ENCODE assay signal across 8 cellular contexts in genomic region chr14:94056579-94057308, GRCh38. TPM values are rescaled to one million over a fixed set of nuclear protein-coding genes. Genes with fewer than 3 reads are reported as not detected.
DNase-seq lines count a peak whose midpoint lies in the region; ATAC-seq, FAIRE-seq and TF ChIP-seq lines count a peak whose summit lies in the region.

No MANE protein-coding gene starts in this region.

- no peak for TF ChIP-seq POLR2A in HepG2 (IDR thresholded peaks at IDR 0.05; ENCODE audit: insufficient read depth in 1 of 2, low read depth in 2 of 2, low read length in 2 of 2)

- TF ChIP-seq RAD21 in HepG2 (CRISPR knock-in tag; IDR thresholded peaks at IDR 0.05), result no peak

- H3K9ac ChIP-seq in KMS-11 (no peak overlapping the region), HepG2 (ENCODE audit: insufficient read depth, low read depth, low read length) (no peak overlapping the region)

- H3K27me3 ChIP-seq in KMS-11 (ENCODE audit: insufficient read depth, low read depth) (no peaks in the 10 kb centered on the region), HepG2 (ENCODE audit: control insufficient read depth in 1 of 2, insufficient read depth in 2 of 2, low read length in 2 of 2) (no peaks in the 10 kb centered on the region), SJCRH30 (no peaks in the 10 kb centered on the region)

- DNase-seq in HepG2 (ENCODE audit: low spot score) (no peak), SJCRH30 (no peak), amygdala (lab: John Stamatoyannopoulos, UW) (no peak), MCF 10A (ENCODE audit: unreplicated experiment) (no peak)
- no peak for DNase-seq in effector CD8-positive, alpha-beta T cell (lab: John Stamatoyannopoulos, UW)

- peaks cover 95% of the 10 kb centered on the region for H3K36me3 Mint-ChIP-seq in MCF 10A (ENCODE audit: insufficient read depth, unreplicated experiment)

- H3K79me2 ChIP-seq in KMS-11 (ENCODE audit: insufficient read depth, low read depth) (peaks cover 16% of the 10 kb centered on the region; the same call in 1 of the 2 replicates), HepG2 (ENCODE audit: insufficient read depth, low read length) (peaks cover 17% of the 10 kb centered on the region)

- peak overlapping the region; percentile 9 for H3K4me2 ChIP-seq in KMS-11
- no peak overlapping the region for H3K4me2 ChIP-seq in HepG2 (ENCODE audit: low read depth, low read length)

- in situ Hi-C loops in HepG2 (cut with HindIII; ENCODE audit: extremely low pct_ligation_motif_present, low pct_unique_long_range_greater_than_20kb), result loop anchor here (10.0 kb wide), 1 partner anchor 248 kb away; no protein-coding TSS in a partner anchor

- H3K27ac Mint-ChIP-seq in MCF 10A (ENCODE audit: low read depth, unreplicated experiment), result no peak overlapping the region

- no peak overlapping the region for H3K4me3 Mint-ChIP-seq in MCF 10A (ENCODE audit: unreplicated experiment)

- no peak for FAIRE-seq in HepG2 (lab: Jason Lieb, UNC)

- 99% methylated on average over 6 of the region's 6 CpGs for WGBS in HepG2 (ENCODE audit: low lambda C conversion rate)

- H3K36me3 ChIP-seq in KMS-11 (ENCODE audit: insufficient read depth), result peaks cover 4% of the 10 kb centered on the region; the same call in 1 of the 2 replicates
- H3K36me3 ChIP-seq in HepG2 (replicated peaks in 1 of 2; ENCODE audit: control insufficient read depth in 1 of 2, insufficient read depth in 2 of 2, low read length in 2 of 2), result peaks cover 31 to 73% of the 10 kb centered on the region in 2 experiments
- H3K36me3 ChIP-seq in SJCRH30, result peaks cover 82% of the 10 kb centered on the region

- H3K27me3 Mint-ChIP-seq in MCF 10A (ENCODE audit: insufficient read depth, unreplicated experiment), result no peaks in the 10 kb centered on the region

- H3K27ac ChIP-seq in KMS-11 (peak overlapping the region; percentile 42), HepG2 (ENCODE audit: extremely low read length, insufficient read depth, low read length) (peak overlapping the region; percentile 92), SJCRH30 (no peak overlapping the region)

- H3K4me3 ChIP-seq in KMS-11 (IDR thresholded peaks at IDR 0.05; ENCODE audit: insufficient read depth, low read depth, low read length) (no peak overlapping the region), HepG2 (replicated peaks in 1 of 3; ENCODE audit: insufficient read depth in 1 of 3, low read depth in 2 of 3, low read length in 3 of 3) (no peak overlapping the region), SJCRH30 (no peak overlapping the region)

- no peak overlapping the region for H2AFZ ChIP-seq in KMS-11 (ENCODE audit: low read depth)
- H2AFZ ChIP-seq in HepG2 (ENCODE audit: low read length), result no peak overlapping the region

- POLR2A ChIA-PET in HepG2 (lab: Yijun Ruan, JAX), result interaction anchor here (0.8 to 1.6 kb wide), 2 partner anchors 25 to 36 kb away, joined by 3 to 4 read pairs; partner anchors contain the start of genes DDX24 and IFI27L1
- POLR2A ChIA-PET in MCF 10A (lab: Yijun Ruan, JAX), result interaction anchor here (0.5 to 1.8 kb wide), 4 partner anchors 24 to 630 kb away, joined by 3 to 11 read pairs (median 4); partner anchors contain the start of genes DDX24, IFI27L1 and IFI27L2

- peak; percentile 64 for ATAC-seq in GM18519 (IDR thresholded peaks at IDR 0.05; ENCODE audit: low FRiP score, unreplicated experiment)
- ATAC-seq in GM21515 (IDR thresholded peaks at IDR 0.05; ENCODE audit: unreplicated experiment), result peak; percentile 88
- no peak for ATAC-seq in HepG2

- no peak for TF ChIP-seq EP300 in HepG2 (IDR thresholded peaks at IDR 0.05; ENCODE audit: low read depth in 2 of 2, low read length in 2 of 2)
- no peak for TF ChIP-seq EP300 in HepG2 (CRISPR knock-in tag; IDR thresholded peaks at IDR 0.05; ENCODE audit: borderline replicate concordance)

- BruUV-seq in HepG2 (replicated peaks; lab: Mats Ljungman, UMichigan) (no TSS peak), MCF 10A (replicated peaks; lab: Mats Ljungman, UMichigan) (no TSS peak)

- CTCF ChIA-PET in HepG2 (lab: Yijun Ruan, JAX; ENCODE audit: low intra/inter-chr PET ratio, low total read pairs), result no interaction called here
- CTCF ChIA-PET in MCF 10A (lab: Yijun Ruan, JAX), result interaction anchor here (0.7 to 2.6 kb wide), 5 partner anchors 9 to 429 kb away, joined by 3 to 18 read pairs (median 6); no protein-coding TSS in a partner anchor

- no peaks in the 10 kb centered on the region for H3K4me1 Mint-ChIP-seq in MCF 10A (ENCODE audit: insufficient read depth, unreplicated experiment)

- intact Hi-C loops in HepG2 (cut with micrococcal nuclease; ENCODE audit: unreplicated experiment), result no loop called here
- intact Hi-C loops in MCF 10A (cut with micrococcal nuclease), result no loop called here

- TF ChIP-seq CTCF in KMS-11 (conservative IDR thresholded peaks at IDR 0.05; ENCODE audit: low read depth, low read length), result no peak
- TF ChIP-seq CTCF in HepG2 (CRISPR knock-in tag; IDR thresholded peaks at IDR 0.05), result no peak
- TF ChIP-seq CTCF in MCF 10A (IDR thresholded peaks at IDR 0.05; ENCODE audit: unreplicated experiment), result no peak

- H3K9me3 ChIP-seq in HepG2 (ENCODE audit: low read length) (no peaks in the 10 kb centered on the region), SJCRH30 (replicated peaks) (no peaks in the 10 kb centered on the region)

- H4K20me1 ChIP-seq in KMS-11 (ENCODE audit: insufficient read depth), result 0 out of 2 replicates have a peak, but pooled peaks cover 5% of the 10 kb centered on the region
- H4K20me1 ChIP-seq in HepG2 (ENCODE audit: insufficient read depth, low read length), result no peaks in the 10 kb centered on the region

- H3K9me3 Mint-ChIP-seq in MCF 10A (ENCODE audit: unreplicated experiment), result no peaks in the 10 kb centered on the region

- H3K4me1 ChIP-seq in KMS-11 (ENCODE audit: low read depth, poor library complexity, severe bottlenecking), result peaks cover 85% of the 10 kb centered on the region
- peaks cover 43% of the 10 kb centered on the region for H3K4me1 ChIP-seq in HepG2 (ENCODE audit: insufficient read depth, low read length)
- H3K4me1 ChIP-seq in SJCRH30, result no peaks in the 10 kb centered on the region

RNA-seq across cellular contexts. Expression of gene DDX24, which starts 24.3 kb away (rescaled TPM):
- total RNA-seq in HepG2 (2016; rRNA removed; fragmentation: Illumina TruSeq; extraction: Trizol), result 149 and 215 TPM in 2 replicates
- 8.8 and 12.3 TPM in 2 replicates for total RNA-seq in HepG2 (2016; cell fraction: cytosol; rRNA removed; fragmentation: Illumina TruSeq; extraction: Trizol; ENCODE audit: low read depth)
- total RNA-seq in HepG2 (2016; cell fraction: insoluble cytoplasmic fraction; rRNA removed; fragmentation: Illumina TruSeq; extraction: Trizol), result 152 and 207 TPM in 2 replicates
- 25.6 and 27.8 TPM in 2 replicates for total RNA-seq in HepG2 (2016; cell fraction: membrane; rRNA removed; fragmentation: Illumina TruSeq; extraction: Trizol)
- total RNA-seq in HepG2 (2016; cell fraction: nucleus; rRNA removed; fragmentation: Illumina TruSeq; extraction: Trizol), result 84.5 and 106 TPM in 2 replicates
- 62.3 and 67.3 TPM in 2 replicates for polyA plus RNA-seq in HepG2 (2011; rRNA removed)
- 38.2 and 50.1 TPM in 2 replicates for polyA plus RNA-seq in HepG2 (2011; cell fraction: cytosol; rRNA removed)
- polyA plus RNA-seq in HepG2 (2011; cell fraction: nucleus; rRNA removed), result 56.2 and 66.5 TPM in 2 replicates
- 86.8 and 88.0 TPM in 2 replicates for polyA plus RNA-seq in HepG2 (2012)
- polyA plus RNA-seq in HepG2 (2016; cell fraction: cytosol; fragmentation: Illumina TruSeq; extraction: Trizol; ENCODE audit: low read depth), result 5.2 and 6.0 TPM in 2 replicates
- polyA plus RNA-seq in HepG2 (2016; cell fraction: insoluble cytoplasmic fraction; fragmentation: Illumina TruSeq; extraction: Trizol; ENCODE audit: low read depth), result 160 and 163 TPM in 2 replicates
- polyA plus RNA-seq in HepG2 (2016; cell fraction: membrane; fragmentation: Illumina TruSeq; extraction: Trizol; ENCODE audit: low read depth), result 12.6 and 13.0 TPM in 2 replicates
- 104 and 108 TPM in 2 replicates for polyA plus RNA-seq in HepG2 (2016; cell fraction: nucleus; fragmentation: Illumina TruSeq; extraction: Trizol; ENCODE audit: insufficient read depth, low read depth)
- 50.1 and 167 TPM in 2 replicates for polyA minus RNA-seq in HepG2 (2011; rRNA and poly(A)+ RNA removed; ENCODE audit: low replicate concordance)
- polyA minus RNA-seq in HepG2 (2011; cell fraction: cytosol; rRNA and poly(A)+ RNA removed), result 37.3 and 43.9 TPM in 2 replicates
- 50.2 and 79.2 TPM in 2 replicates for polyA minus RNA-seq in HepG2 (2011; cell fraction: nucleus; rRNA and poly(A)+ RNA removed)
- total RNA-seq in SJCRH30 (2014; rRNA removed; shearing (Covaris generic)), result 187 and 191 TPM in 2 replicates
- total RNA-seq in MCF 10A (2022), result 126 and 135 TPM in 2 replicates

RNA-seq across cellular contexts. Expression of gene IFI27L1, which starts 24.4 kb away (rescaled TPM):
- total RNA-seq in HepG2 (2016; rRNA removed; fragmentation: Illumina TruSeq; extraction: Trizol), result 19.0 and 19.3 TPM in 2 replicates
- total RNA-seq in HepG2 (2016; cell fraction: cytosol; rRNA removed; fragmentation: Illumina TruSeq; extraction: Trizol; ENCODE audit: low read depth), result 6.4 and 9.9 TPM in 2 replicates
- total RNA-seq in HepG2 (2016; cell fraction: insoluble cytoplasmic fraction; rRNA removed; fragmentation: Illumina TruSeq; extraction: Trizol), result 18.3 and 20.8 TPM in 2 replicates
- total RNA-seq in HepG2 (2016; cell fraction: membrane; rRNA removed; fragmentation: Illumina TruSeq; extraction: Trizol), result 10.0 and 10.1 TPM in 2 replicates
- 14.3 and 16.2 TPM in 2 replicates for total RNA-seq in HepG2 (2016; cell fraction: nucleus; rRNA removed; fragmentation: Illumina TruSeq; extraction: Trizol)
- 9.6 and 11.9 TPM in 2 replicates for polyA plus RNA-seq in HepG2 (2011; rRNA removed)
- polyA plus RNA-seq in HepG2 (2011; cell fraction: cytosol; rRNA removed), result 14.3 and 18.1 TPM in 2 replicates
- polyA plus RNA-seq in HepG2 (2011; cell fraction: nucleus; rRNA removed), result 13.5 TPM in 2 replicates
- polyA plus RNA-seq in HepG2 (2012), result 8.0 and 11.2 TPM in 2 replicates
- polyA plus RNA-seq in HepG2 (2016; cell fraction: cytosol; fragmentation: Illumina TruSeq; extraction: Trizol; ENCODE audit: low read depth), result 5.6 and 7.8 TPM in 2 replicates
- polyA plus RNA-seq in HepG2 (2016; cell fraction: insoluble cytoplasmic fraction; fragmentation: Illumina TruSeq; extraction: Trizol; ENCODE audit: low read depth), result 12.7 and 14.3 TPM in 2 replicates
- 5.7 and 8.7 TPM in 2 replicates for polyA plus RNA-seq in HepG2 (2016; cell fraction: membrane; fragmentation: Illumina TruSeq; extraction: Trizol; ENCODE audit: low read depth)
- 26.6 and 29.4 TPM in 2 replicates for polyA plus RNA-seq in HepG2 (2016; cell fraction: nucleus; fragmentation: Illumina TruSeq; extraction: Trizol; ENCODE audit: insufficient read depth, low read depth)
- polyA minus RNA-seq in HepG2 (2011; rRNA and poly(A)+ RNA removed; ENCODE audit: low replicate concordance), result 5.1 and 14.3 TPM in 2 replicates
- polyA minus RNA-seq in HepG2 (2011; cell fraction: cytosol; rRNA and poly(A)+ RNA removed), result 2.7 and 3.1 TPM in 2 replicates
- polyA minus RNA-seq in HepG2 (2011; cell fraction: nucleus; rRNA and poly(A)+ RNA removed), result 5.5 and 8.3 TPM in 2 replicates
- total RNA-seq in SJCRH30 (2014; rRNA removed; shearing (Covaris generic)), result 9.5 and 11.9 TPM in 2 replicates
- total RNA-seq in MCF 10A (2022), result 18.4 and 20.2 TPM in 2 replicates

RNA-seq across cellular contexts. Expression of gene OTUB2, which starts 30.6 kb away (rescaled TPM):
- total RNA-seq in HepG2 (2016; rRNA removed; fragmentation: Illumina TruSeq; extraction: Trizol) (2.2 and 2.4 TPM in 2 replicates), MCF 10A (2022) (1.2 and 1.8 TPM in 2 replicates)
- 0.30 and 0.44 TPM in 2 replicates for total RNA-seq in HepG2 (2016; cell fraction: cytosol; rRNA removed; fragmentation: Illumina TruSeq; extraction: Trizol; ENCODE audit: low read depth)
- 1.8 and 1.9 TPM in 2 replicates for total RNA-seq in HepG2 (2016; cell fraction: insoluble cytoplasmic fraction; rRNA removed; fragmentation: Illumina TruSeq; extraction: Trizol)
- total RNA-seq in HepG2 (2016; cell fraction: membrane; rRNA removed; fragmentation: Illumina TruSeq; extraction: Trizol), result 1.2 and 1.4 TPM in 2 replicates
- total RNA-seq in HepG2 (2016; cell fraction: nucleus; rRNA removed; fragmentation: Illumina TruSeq; extraction: Trizol), result 2.6 and 3.1 TPM in 2 replicates
- polyA plus RNA-seq in HepG2 (2011; rRNA removed), result 2.4 and 3.0 TPM in 2 replicates
- polyA plus RNA-seq in HepG2 (2011; cell fraction: cytosol; rRNA removed), result 2.3 and 2.6 TPM in 2 replicates
- 3.9 and 4.1 TPM in 2 replicates for polyA plus RNA-seq in HepG2 (2011; cell fraction: nucleus; rRNA removed)
- 1.4 and 1.9 TPM in 2 replicates for polyA plus RNA-seq in HepG2 (2012)
- polyA plus RNA-seq in HepG2 (2016; cell fraction: cytosol; fragmentation: Illumina TruSeq; extraction: Trizol; ENCODE audit: low read depth), result 0.21 and 0.70 TPM in 2 replicates
- 2.0 and 2.3 TPM in 2 replicates for polyA plus RNA-seq in HepG2 (2016; cell fraction: insoluble cytoplasmic fraction; fragmentation: Illumina TruSeq; extraction: Trizol; ENCODE audit: low read depth)
- polyA plus RNA-seq in HepG2 (2016; cell fraction: membrane; fragmentation: Illumina TruSeq; extraction: Trizol; ENCODE audit: low read depth), result 0.58 and 1.0 TPM in 2 replicates
- polyA plus RNA-seq in HepG2 (2016; cell fraction: nucleus; fragmentation: Illumina TruSeq; extraction: Trizol; ENCODE audit: insufficient read depth, low read depth), result 2.1 and 2.3 TPM in 2 replicates
- polyA minus RNA-seq in HepG2 (2011; rRNA and poly(A)+ RNA removed; ENCODE audit: low replicate concordance), result 0.49 and 8.2 TPM in 2 replicates
- polyA minus RNA-seq in HepG2 (2011; cell fraction: cytosol; rRNA and poly(A)+ RNA removed), result 3.3 and 4.7 TPM in 2 replicates
- 10.0 and 11.3 TPM in 2 replicates for polyA minus RNA-seq in HepG2 (2011; cell fraction: nucleus; rRNA and poly(A)+ RNA removed)
- 0.51 and 0.55 TPM in 2 replicates for total RNA-seq in SJCRH30 (2014; rRNA removed; shearing (Covaris generic))

RNA-seq across cellular contexts. Expression of gene IFI27, which starts 53.8 kb away (rescaled TPM):
- 1.2 and 2.0 TPM in 2 replicates for total RNA-seq in HepG2 (2016; rRNA removed; fragmentation: Illumina TruSeq; extraction: Trizol)
- total RNA-seq in HepG2 (2016; cell fraction: cytosol; rRNA removed; fragmentation: Illumina TruSeq; extraction: Trizol; ENCODE audit: low read depth), result 1.2 TPM in 1 of 2 replicates, not detected in the other
- 1.4 and 1.6 TPM in 2 replicates for total RNA-seq in HepG2 (2016; cell fraction: insoluble cytoplasmic fraction; rRNA removed; fragmentation: Illumina TruSeq; extraction: Trizol)
- 0.80 and 1.1 TPM in 2 replicates for total RNA-seq in HepG2 (2016; cell fraction: membrane; rRNA removed; fragmentation: Illumina TruSeq; extraction: Trizol)
- 1.3 and 2.1 TPM in 2 replicates for total RNA-seq in HepG2 (2016; cell fraction: nucleus; rRNA removed; fragmentation: Illumina TruSeq; extraction: Trizol)
- 1.7 and 2.3 TPM in 2 replicates for polyA plus RNA-seq in HepG2 (2011; rRNA removed)
- 2.5 and 3.5 TPM in 2 replicates for polyA plus RNA-seq in HepG2 (2011; cell fraction: cytosol; rRNA removed)
- polyA plus RNA-seq in HepG2 (2011; cell fraction: nucleus; rRNA removed), result 2.2 and 2.7 TPM in 2 replicates
- polyA plus RNA-seq in HepG2 (2012), result 1.0 and 1.3 TPM in 2 replicates
- polyA plus RNA-seq in HepG2 (2016; cell fraction: cytosol; fragmentation: Illumina TruSeq; extraction: Trizol; ENCODE audit: low read depth), result 0.75 and 0.84 TPM in 2 replicates
- polyA plus RNA-seq in HepG2 (2016; cell fraction: insoluble cytoplasmic fraction; fragmentation: Illumina TruSeq; extraction: Trizol; ENCODE audit: low read depth), result 0.77 and 0.79 TPM in 2 replicates
- 0.64 and 1.1 TPM in 2 replicates for polyA plus RNA-seq in HepG2 (2016; cell fraction: membrane; fragmentation: Illumina TruSeq; extraction: Trizol; ENCODE audit: low read depth)
- polyA plus RNA-seq in HepG2 (2016; cell fraction: nucleus; fragmentation: Illumina TruSeq; extraction: Trizol; ENCODE audit: insufficient read depth, low read depth), result 2.4 and 2.5 TPM in 2 replicates
- polyA minus RNA-seq in HepG2 (2011; rRNA and poly(A)+ RNA removed; ENCODE audit: low replicate concordance), result 2.4 and 59.0 TPM in 2 replicates
- polyA minus RNA-seq in HepG2 (2011; cell fraction: cytosol; rRNA and poly(A)+ RNA removed), result not detected in 2 replicates
- polyA minus RNA-seq in HepG2 (2011; cell fraction: nucleus; rRNA and poly(A)+ RNA removed), result 0.39 and 1.1 TPM in 2 replicates
- 0.55 and 0.81 TPM in 2 replicates for total RNA-seq in SJCRH30 (2014; rRNA removed; shearing (Covaris generic))
- total RNA-seq in MCF 10A (2022), result 0.63 and 2.0 TPM in 2 replicates

RNA-seq across cellular contexts. Expression of gene CCDC197, which starts 59.6 kb away (rescaled TPM):
- total RNA-seq in HepG2 (2016; rRNA removed; fragmentation: Illumina TruSeq; extraction: Trizol), result 0.11 TPM in 1 of 2 replicates, not detected in the other
- total RNA-seq in HepG2 (2016; cell fraction: cytosol; rRNA removed; fragmentation: Illumina TruSeq; extraction: Trizol; ENCODE audit: low read depth), result not detected in 2 replicates
- total RNA-seq in HepG2 (2016; cell fraction: insoluble cytoplasmic fraction; rRNA removed; fragmentation: Illumina TruSeq; extraction: Trizol), result not detected in 2 replicates
- not detected in 2 replicates for total RNA-seq in HepG2 (2016; cell fraction: membrane; rRNA removed; fragmentation: Illumina TruSeq; extraction: Trizol)
- not detected in 2 replicates for total RNA-seq in HepG2 (2016; cell fraction: nucleus; rRNA removed; fragmentation: Illumina TruSeq; extraction: Trizol)
- polyA plus RNA-seq in HepG2 (2011; rRNA removed), result 0.13 TPM in 1 of 2 replicates, not detected in the other
- polyA plus RNA-seq in HepG2 (2011; cell fraction: cytosol; rRNA removed), result not detected in 2 replicates
- polyA plus RNA-seq in HepG2 (2011; cell fraction: nucleus; rRNA removed), result 0.17 TPM in 1 of 2 replicates, not detected in the other
- 0.11 TPM in 1 of 2 replicates, not detected in the other for polyA plus RNA-seq in HepG2 (2012)
- polyA plus RNA-seq in HepG2 (2016; cell fraction: cytosol; fragmentation: Illumina TruSeq; extraction: Trizol; ENCODE audit: low read depth), result not detected in 2 replicates
- polyA plus RNA-seq in HepG2 (2016; cell fraction: insoluble cytoplasmic fraction; fragmentation: Illumina TruSeq; extraction: Trizol; ENCODE audit: low read depth), result not detected in 2 replicates
- 0.16 TPM in 1 of 2 replicates, not detected in the other for polyA plus RNA-seq in HepG2 (2016; cell fraction: membrane; fragmentation: Illumina TruSeq; extraction: Trizol; ENCODE audit: low read depth)
- 0.33 TPM in 1 of 2 replicates, not detected in the other for polyA plus RNA-seq in HepG2 (2016; cell fraction: nucleus; fragmentation: Illumina TruSeq; extraction: Trizol; ENCODE audit: insufficient read depth, low read depth)
- 0.20 TPM in 1 of 2 replicates, not detected in the other for polyA minus RNA-seq in HepG2 (2011; rRNA and poly(A)+ RNA removed; ENCODE audit: low replicate concordance)
- polyA minus RNA-seq in HepG2 (2011; cell fraction: cytosol; rRNA and poly(A)+ RNA removed), result not detected in 2 replicates
- not detected in 2 replicates for polyA minus RNA-seq in HepG2 (2011; cell fraction: nucleus; rRNA and poly(A)+ RNA removed)
- total RNA-seq in SJCRH30 (2014; rRNA removed; shearing (Covaris generic)), result not detected in 2 replicates
- total RNA-seq in MCF 10A (2022), result not detected in 2 replicates
